In genomic region chrX:48574270-48575266, GRCh38 we compare ENCODE assay signal across 8 cellular contexts.
DNase-seq lines count a peak whose midpoint lies in the region; ATAC-seq lines count a peak whose summit lies in the region.

Gene RBM3, plus strand, starts transcription at chrX:48574484. Its CDS starts 697 bp downstream, at chrX:48575181.

- peaks cover 49% of the 10 kb centered on the region for H3K36me3 Mint-ChIP-seq in central memory CD8-positive, alpha-beta T cell (ENCODE audit: insufficient read depth)

- H3K27ac Mint-ChIP-seq in central memory CD8-positive, alpha-beta T cell (ENCODE audit: low read depth), result peak within 1 kb of the TSS; percentile 91

- ATAC-seq in GM19035 (IDR thresholded peaks at IDR 0.05; ENCODE audit: unreplicated experiment), result peak; percentile 79
- peak; percentile 90 for ATAC-seq in HG03354 (IDR thresholded peaks at IDR 0.05; ENCODE audit: poor library complexity, severe bottlenecking, unreplicated experiment)
- peak; percentile 92 for ATAC-seq in activated CD4-positive, CD25-positive, alpha-beta regulatory T cell treated with anti-CD3 and anti-CD28 coated beads, Interleukin-2, amount 50 U/mL, for 24 hours
- ATAC-seq in central memory CD8-positive, alpha-beta T cell (replicated peaks; ENCODE audit: extremely low read depth, poor library complexity, severe bottlenecking), result peak; percentile 93

- H3K4me3 Mint-ChIP-seq in central memory CD8-positive, alpha-beta T cell, result peak within 1 kb of the TSS; percentile 88

- peaks cover 16% of the 10 kb centered on the region for H3K4me1 Mint-ChIP-seq in central memory CD8-positive, alpha-beta T cell

- H3K9me3 Mint-ChIP-seq in central memory CD8-positive, alpha-beta T cell, result no peaks in the 10 kb centered on the region

- DNase-seq in Ammon's horn (ENCODE audit: low spot score) (peak; percentile 95), NCI-H446 treated with DMSO at 0.1 percent for 48 hours (lab: John Stamatoyannopoulos, UW) (peak; percentile 79), islet precursor cell (peak; percentile 89)
- DNase-seq in central memory CD8-positive, alpha-beta T cell (ENCODE audit: low spot score in 2 of 2), result peak; percentile 73 to 90
- DNase-seq in stimulated activated CD4-positive, alpha-beta T cell treated with anti-CD3 and anti-CD28 coated beads, Interleukin-12 subunit alpha, Interleukin-12 subunit beta, amount 100 ng/mL, for 4 hours, result peak; percentile 82

- H3K27me3 Mint-ChIP-seq in central memory CD8-positive, alpha-beta T cell, result no peaks in the 10 kb centered on the region

Comparison
In these comparisons a context has a peak if more than half of its experiments do, and no peak if none do; other contexts are left out.
1. Peak in every context shown above with its lines: DNase-seq and ATAC-seq.